ENCODE assay signal across 18 cellular contexts in genomic region chr19:40641306-40641705, GRCh38. TPM values are rescaled to one million over a fixed set of nuclear protein-coding genes. Genes with fewer than 3 reads are reported as not detected.
DNase-seq lines count a peak whose midpoint lies in the region; TF ChIP-seq lines count a peak whose summit lies in the region.
"Had no signal": no experiment of that assay in that cellular context is flagged by ENCODE, and none has a peak within 500 bp of the region (broad histone marks: within the 10 kb centered on the region; RNA-seq: fewer than 3 reads in every experiment).

No MANE protein-coding gene starts in this region.

- no peak overlapping the region for H3K4me3 ChIP-seq in Peyer's patch
- H3K4me3 ChIP-seq in fibroblast of the aortic adventitia (ENCODE audit: low read depth, low read length), result no peak overlapping the region
- H3K4me3 ChIP-seq in uterus, result no peak overlapping the region
- H3K4me3 ChIP-seq: adrenal gland, mucosa of descending colon, SJSA1 had no signal

- TF ChIP-seq CTCF in Peyer's patch (IDR thresholded peaks at IDR 0.05) (no peak), fibroblast of the aortic adventitia (IDR thresholded peaks at IDR 0.05; ENCODE audit: insufficient read depth, low read length) (no peak), nephron (IDR thresholded peaks at IDR 0.05; ENCODE audit: unreplicated experiment in 3 of 3) (no peak), uterus (IDR thresholded peaks at IDR 0.05) (no peak)

- DNase-seq in Peyer's patch (no peak), fibroblast of the aortic adventitia (ENCODE audit: low read depth) (peak; percentile 41), uterus (peak in 1 of 2 donors; percentile 37), COR-L47 (lab: John Stamatoyannopoulos, UW) (no peak)
- DNase-seq in activated CD4-positive, alpha-beta T cell treated with anti-CD3 and anti-CD28 coated beads, Interleukin-2, amount 50 U/mL, for 4 hours, result no peak
- DNase-seq in activated CD4-positive, alpha-beta memory T cell treated with anti-CD3 and anti-CD28 coated beads for 36 hours, result no peak
- DNase-seq: activated CD4-positive, alpha-beta T cell treated with anti-CD3 and anti-CD28 coated beads for 36 hours; activated CD8-positive, alpha-beta memory T cell treated with anti-CD3 and anti-CD28 coated beads, Interleukin-2, amount 50 U/mL, for 4 hours; activated gamma-delta T cell; adrenal gland; BE2C; cerebellar nuclear complex; DMS 273 treated with DMSO at 0.1 percent for 48 hours; mucosa of descending colon; NCI-H1417; NCI-H2171 had no signal

- peaks cover 10% of the 10 kb centered on the region for H3K27me3 Mint-ChIP-seq in nephron (ENCODE audit: low read depth)
- H3K27me3 Mint-ChIP-seq in activated CD4-positive, alpha-beta memory T cell treated with anti-CD3 and anti-CD28 coated beads for 36 hours, result peaks cover 5% of the 10 kb centered on the region

- H3K27ac ChIP-seq in Peyer's patch (peak overlapping the region in 3 of 4 donors; percentile 31 to 75 (median 60)), uterus (peak overlapping the region; percentile 75 to 92)

- CTCF ChIA-PET in activated CD4-positive, alpha-beta memory T cell treated with anti-CD3 and anti-CD28 coated beads for 36 hours (lab: Charles Lee), result no interaction called here

- H3K4me1 Mint-ChIP-seq in nephron, result peaks cover 36% of the 10 kb centered on the region
- H3K4me1 Mint-ChIP-seq in activated CD4-positive, alpha-beta memory T cell treated with anti-CD3 and anti-CD28 coated beads for 36 hours (ENCODE audit: low read depth), result no peaks in the 10 kb centered on the region

- H3K9me3 ChIP-seq in Peyer's patch (no peaks in the 10 kb centered on the region), uterus (no peaks in the 10 kb centered on the region)
- H3K9me3 ChIP-seq: adrenal gland, BE2C, mucosa of descending colon, SJSA1 had no signal

- POLR2A ChIA-PET in activated CD4-positive, alpha-beta memory T cell treated with anti-CD3 and anti-CD28 coated beads for 36 hours (lab: Charles Lee), result no interaction called here

- no peaks in the 10 kb centered on the region for H3K36me3 ChIP-seq in Peyer's patch
- H3K36me3 ChIP-seq in uterus, result no peaks in the 10 kb centered on the region
- H3K36me3 ChIP-seq: adrenal gland, BE2C, SJSA1 had no signal

- H3K27me3 ChIP-seq in Peyer's patch, result no peaks in the 10 kb centered on the region
- no peaks in the 10 kb centered on the region for H3K27me3 ChIP-seq in uterus
- H3K27me3 ChIP-seq: adrenal gland, BE2C, SJSA1 had no signal

- no peaks in the 10 kb centered on the region for H3K9me3 Mint-ChIP-seq in nephron
- H3K9me3 Mint-ChIP-seq in activated CD4-positive, alpha-beta memory T cell treated with anti-CD3 and anti-CD28 coated beads for 36 hours, result no peaks in the 10 kb centered on the region

- no peak for TF ChIP-seq POLR2A in Peyer's patch (IDR thresholded peaks at IDR 0.05)
- no peak for TF ChIP-seq POLR2A in uterus (IDR thresholded peaks at IDR 0.05)

- H3K4me3 Mint-ChIP-seq in nephron, result peak overlapping the region in 2 of 3 experiments; percentile 5 to 34
- no peak overlapping the region for H3K4me3 Mint-ChIP-seq in activated CD4-positive, alpha-beta memory T cell treated with anti-CD3 and anti-CD28 coated beads for 36 hours
- H3K4me3 Mint-ChIP-seq: activated CD4-positive, alpha-beta T cell treated with anti-CD3 and anti-CD28 coated beads for 36 hours had no signal

- H3K27ac Mint-ChIP-seq in nephron, result peak overlapping the region; percentile 89 to 97 (median 92)
- H3K27ac Mint-ChIP-seq in activated CD4-positive, alpha-beta memory T cell treated with anti-CD3 and anti-CD28 coated beads for 36 hours, result no peak overlapping the region
- H3K27ac Mint-ChIP-seq: activated CD4-positive, alpha-beta T cell treated with anti-CD3 and anti-CD28 coated beads for 36 hours had no signal

- H3K4me1 ChIP-seq in Peyer's patch (peaks cover 0 to 4% (median 1%) of the 10 kb centered on the region in 4 donors), uterus (peaks cover 7% of the 10 kb centered on the region in 2 donors)
- H3K4me1 ChIP-seq: BE2C had no signal

- intact Hi-C loops in uterus (cut with DNase I; ENCODE audit: low total_unique reads), result no loop called here
- intact Hi-C loops in activated CD4-positive, alpha-beta memory T cell treated with anti-CD3 and anti-CD28 coated beads for 36 hours (cut with micrococcal nuclease), result no loop called here

- no peaks in the 10 kb centered on the region for H3K36me3 Mint-ChIP-seq in nephron (ENCODE audit: low read depth)
- H3K36me3 Mint-ChIP-seq in activated CD4-positive, alpha-beta memory T cell treated with anti-CD3 and anti-CD28 coated beads for 36 hours, result no peaks in the 10 kb centered on the region

RNA-seq across cellular contexts. Expression of gene LTBP4, which starts 40.1 kb away (rescaled TPM):
- total RNA-seq in Peyer's patch (100 to 1,000 TPM; 164 to 484 (median 329) TPM), fibroblast of the aortic adventitia (ENCODE audit: low replicate concordance) (31.5 and 38.9 TPM in 2 replicates), uterus (1,000 to 10,000 TPM in 1 of 4 donors, 100 to 1,000 TPM in 3; 163 to 1,000 (median 501) TPM)
- total RNA-seq in activated CD4-positive, alpha-beta memory T cell treated with anti-CD3 and anti-CD28 coated beads for 36 hours, result 100 to 1,000 TPM; 178 to 182 TPM

RNA-seq across cellular contexts. Expression of gene NUMBL, which starts 49.1 kb away (rescaled TPM):
- 100 to 1,000 TPM in 1 of 4 donors, 10 to 100 TPM in 3; 10.9 to 151 (median 27.9) TPM for total RNA-seq in Peyer's patch
- 51.4 and 251 TPM in 2 replicates for total RNA-seq in fibroblast of the aortic adventitia (ENCODE audit: low replicate concordance)
- 10 to 100 TPM; 18.8 to 90.5 (median 44.3) TPM for total RNA-seq in uterus
- 10 to 100 TPM; 14.0 to 14.8 TPM for total RNA-seq in activated CD4-positive, alpha-beta memory T cell treated with anti-CD3 and anti-CD28 coated beads for 36 hours
